Comparison of ENCODE assay signal across 1 cellular context in the genomic region with DNA sequence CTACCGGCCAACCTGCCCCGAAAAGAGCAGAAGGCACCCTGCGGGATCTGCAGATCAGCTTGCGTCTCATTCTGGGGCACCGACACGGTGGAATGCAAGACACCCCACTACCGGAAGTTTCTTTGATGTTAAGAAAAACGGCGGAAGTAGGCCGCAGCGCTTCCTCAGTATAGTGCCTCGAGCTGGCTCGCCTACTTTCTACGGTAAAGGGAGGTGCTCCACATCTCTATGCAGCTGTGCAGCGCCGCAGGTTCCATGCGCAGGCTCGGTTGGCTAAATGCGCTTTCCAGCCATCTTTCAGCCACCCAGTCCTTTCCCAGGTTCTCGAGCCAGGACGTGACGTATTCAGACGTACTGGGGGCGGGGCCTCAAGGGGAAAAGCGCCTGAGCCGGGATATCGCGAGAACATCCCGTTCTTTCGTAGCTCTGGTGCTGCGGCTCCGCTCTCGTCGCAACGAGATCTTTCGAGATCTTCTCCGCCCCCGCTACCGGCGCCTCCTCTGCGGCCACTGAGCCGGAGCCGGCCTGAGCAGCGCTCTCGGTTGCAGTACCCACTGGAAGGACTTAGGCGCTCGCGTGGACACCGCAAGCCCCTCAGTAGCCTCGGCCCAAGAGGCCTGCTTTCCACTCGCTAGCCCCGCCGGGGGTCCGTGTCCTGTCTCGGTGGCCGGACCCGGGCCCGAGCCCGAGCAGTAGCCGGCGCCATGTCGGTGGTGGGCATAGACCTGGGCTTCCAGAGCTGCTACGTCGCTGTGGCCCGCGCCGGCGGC.
TF ChIP-seq lines count a peak whose summit lies in the region.

A gene (plus strand): TSS at position 467 of the 770 bp plus-strand sequence. CDS start 238 bp downstream, at position 705.

TF ChIP-seq in HepG2, 621 proteins besides CTCF, POLR2A, EP300 and RAD21 (continued from another document and continues in another):
- TF ChIP-seq, protein P1, sequence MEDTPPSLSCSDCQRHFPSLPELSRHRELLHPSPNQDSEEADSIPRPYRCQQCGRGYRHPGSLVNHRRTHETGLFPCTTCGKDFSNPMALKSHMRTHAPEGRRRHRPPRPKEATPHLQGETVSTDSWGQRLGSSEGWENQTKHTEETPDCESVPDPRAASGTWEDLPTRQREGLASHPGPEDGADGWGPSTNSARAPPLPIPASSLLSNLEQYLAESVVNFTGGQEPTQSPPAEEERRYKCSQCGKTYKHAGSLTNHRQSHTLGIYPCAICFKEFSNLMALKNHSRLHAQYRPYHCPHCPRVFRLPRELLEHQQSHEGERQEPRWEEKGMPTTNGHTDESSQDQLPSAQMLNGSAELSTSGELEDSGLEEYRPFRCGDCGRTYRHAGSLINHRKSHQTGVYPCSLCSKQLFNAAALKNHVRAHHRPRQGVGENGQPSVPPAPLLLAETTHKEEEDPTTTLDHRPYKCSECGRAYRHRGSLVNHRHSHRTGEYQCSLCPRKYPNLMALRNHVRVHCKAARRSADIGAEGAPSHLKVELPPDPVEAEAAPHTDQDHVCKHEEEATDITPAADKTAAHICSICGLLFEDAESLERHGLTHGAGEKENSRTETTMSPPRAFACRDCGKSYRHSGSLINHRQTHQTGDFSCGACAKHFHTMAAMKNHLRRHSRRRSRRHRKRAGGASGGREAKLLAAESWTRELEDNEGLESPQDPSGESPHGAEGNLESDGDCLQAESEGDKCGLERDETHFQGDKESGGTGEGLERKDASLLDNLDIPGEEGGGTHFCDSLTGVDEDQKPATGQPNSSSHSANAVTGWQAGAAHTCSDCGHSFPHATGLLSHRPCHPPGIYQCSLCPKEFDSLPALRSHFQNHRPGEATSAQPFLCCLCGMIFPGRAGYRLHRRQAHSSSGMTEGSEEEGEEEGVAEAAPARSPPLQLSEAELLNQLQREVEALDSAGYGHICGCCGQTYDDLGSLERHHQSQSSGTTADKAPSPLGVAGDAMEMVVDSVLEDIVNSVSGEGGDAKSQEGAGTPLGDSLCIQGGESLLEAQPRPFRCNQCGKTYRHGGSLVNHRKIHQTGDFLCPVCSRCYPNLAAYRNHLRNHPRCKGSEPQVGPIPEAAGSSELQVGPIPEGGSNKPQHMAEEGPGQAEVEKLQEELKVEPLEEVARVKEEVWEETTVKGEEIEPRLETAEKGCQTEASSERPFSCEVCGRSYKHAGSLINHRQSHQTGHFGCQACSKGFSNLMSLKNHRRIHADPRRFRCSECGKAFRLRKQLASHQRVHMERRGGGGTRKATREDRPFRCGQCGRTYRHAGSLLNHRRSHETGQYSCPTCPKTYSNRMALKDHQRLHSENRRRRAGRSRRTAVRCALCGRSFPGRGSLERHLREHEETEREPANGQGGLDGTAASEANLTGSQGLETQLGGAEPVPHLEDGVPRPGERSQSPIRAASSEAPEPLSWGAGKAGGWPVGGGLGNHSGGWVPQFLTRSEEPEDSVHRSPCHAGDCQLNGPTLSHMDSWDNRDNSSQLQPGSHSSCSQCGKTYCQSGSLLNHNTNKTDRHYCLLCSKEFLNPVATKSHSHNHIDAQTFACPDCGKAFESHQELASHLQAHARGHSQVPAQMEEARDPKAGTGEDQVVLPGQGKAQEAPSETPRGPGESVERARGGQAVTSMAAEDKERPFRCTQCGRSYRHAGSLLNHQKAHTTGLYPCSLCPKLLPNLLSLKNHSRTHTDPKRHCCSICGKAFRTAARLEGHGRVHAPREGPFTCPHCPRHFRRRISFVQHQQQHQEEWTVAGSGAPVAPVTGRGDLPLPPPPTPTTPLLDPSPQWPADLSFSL (CRISPR knock-in tag; IDR thresholded peaks at IDR 0.05), result no peak; the same call in 1 of the 2 replicates
- TF ChIP-seq ZMYM4 (CRISPR knock-in tag; IDR thresholded peaks at IDR 0.05) (peak; percentile 84), TOPORS (CRISPR knock-in tag; IDR thresholded peaks at IDR 0.05) (peak; percentile 89; the same call in 1 of the 2 replicates), FOXK2 (IDR thresholded peaks at IDR 0.05) (no peak), ZNF839 (CRISPR knock-in tag; IDR thresholded peaks at IDR 0.05; ENCODE audit: borderline replicate concordance) (0 out of 2 replicates have a peak, but pooled peaks have one; percentile 37), ZNF354B (CRISPR knock-in tag; IDR thresholded peaks at IDR 0.05) (no peak), GABPB1 (CRISPR knock-in tag; IDR thresholded peaks at IDR 0.05) (peak; percentile 93), SOX6 (IDR thresholded peaks at IDR 0.05) (no peak), SOX6 (CRISPR knock-in tag; IDR thresholded peaks at IDR 0.05) (peak; percentile 68; the same call in 1 of the 2 replicates), CBFB (CRISPR knock-in tag; IDR thresholded peaks at IDR 0.05) (no peak), HMG20B (CRISPR knock-in tag; conservative IDR thresholded peaks at IDR 0.05) (no peak), CCDC6 (CRISPR knock-in tag; IDR thresholded peaks at IDR 0.05) (peak; percentile 75; the same call in 1 of the 2 replicates), NFE2L2 (IDR thresholded peaks at IDR 0.05; ENCODE audit: low read length) (no peak), NCOR1 (IDR thresholded peaks at IDR 0.05; ENCODE audit: borderline replicate concordance, low read length) (no peak; the same call in 1 of the 2 replicates), CEBPB (IDR thresholded peaks at IDR 0.05; ENCODE audit: borderline replicate concordance, low read depth, low read length) (no peak), PHF20 (CRISPR knock-in tag; IDR thresholded peaks at IDR 0.05) (peak; percentile 57; the same call in 1 of the 2 replicates), SRSF9 (IDR thresholded peaks at IDR 0.05; ENCODE audit: borderline replicate concordance, insufficient read depth, low read depth, low read length, poor library complexity, severe bottlenecking) (no peak), ZKSCAN5 (CRISPR knock-in tag; IDR thresholded peaks at IDR 0.05) (no peak), PLRG1 (conservative IDR thresholded peaks at IDR 0.05) (no peak), ZNF501 (CRISPR knock-in tag; IDR thresholded peaks at IDR 0.05) (peak; percentile 60), ZNF3 (CRISPR knock-in tag; IDR thresholded peaks at IDR 0.05) (no peak; the same call in 1 of the 2 replicates), CBX1 (IDR thresholded peaks at IDR 0.05; ENCODE audit: low read depth) (no peak), NFATC3 (CRISPR knock-in tag; IDR thresholded peaks at IDR 0.05) (no peak), GLI4 (CRISPR knock-in tag; IDR thresholded peaks at IDR 0.05; ENCODE audit: borderline replicate concordance) (no peak; the same call in 1 of the 2 replicates), DMAP1 (CRISPR knock-in tag; IDR thresholded peaks at IDR 0.05) (peak; percentile 65; the same call in 1 of the 2 replicates), ZNF546 (CRISPR knock-in tag; conservative IDR thresholded peaks at IDR 0.05) (no peak; the same call in 1 of the 2 replicates), ZNF841 (CRISPR knock-in tag; IDR thresholded peaks at IDR 0.05; ENCODE audit: borderline replicate concordance) (no peak), ZNF224 (CRISPR knock-in tag; IDR thresholded peaks at IDR 0.05) (0 out of 2 replicates have a peak, but pooled peaks have one; percentile 48), SUZ12 (IDR thresholded peaks at IDR 0.05; ENCODE audit: low read depth, low read length) (no peak), ZNF160 (CRISPR knock-in tag; IDR thresholded peaks at IDR 0.05) (no peak; the same call in none of the 2 replicates), ATF1 (CRISPR knock-in tag; IDR thresholded peaks at IDR 0.05) (peak; percentile 93), NPAS2 (CRISPR knock-in tag; IDR thresholded peaks at IDR 0.05; ENCODE audit: borderline replicate concordance) (no peak), ZC3H13 (CRISPR knock-in tag; IDR thresholded peaks at IDR 0.05) (peak; percentile 55; the same call in 1 of the 2 replicates), NFKBIZ (CRISPR knock-in tag; IDR thresholded peaks at IDR 0.05) (peak; percentile 68; the same call in 1 of the 2 replicates), ZNF446 (CRISPR knock-in tag; IDR thresholded peaks at IDR 0.05) (no peak)
- TF ChIP-seq, protein P2, sequence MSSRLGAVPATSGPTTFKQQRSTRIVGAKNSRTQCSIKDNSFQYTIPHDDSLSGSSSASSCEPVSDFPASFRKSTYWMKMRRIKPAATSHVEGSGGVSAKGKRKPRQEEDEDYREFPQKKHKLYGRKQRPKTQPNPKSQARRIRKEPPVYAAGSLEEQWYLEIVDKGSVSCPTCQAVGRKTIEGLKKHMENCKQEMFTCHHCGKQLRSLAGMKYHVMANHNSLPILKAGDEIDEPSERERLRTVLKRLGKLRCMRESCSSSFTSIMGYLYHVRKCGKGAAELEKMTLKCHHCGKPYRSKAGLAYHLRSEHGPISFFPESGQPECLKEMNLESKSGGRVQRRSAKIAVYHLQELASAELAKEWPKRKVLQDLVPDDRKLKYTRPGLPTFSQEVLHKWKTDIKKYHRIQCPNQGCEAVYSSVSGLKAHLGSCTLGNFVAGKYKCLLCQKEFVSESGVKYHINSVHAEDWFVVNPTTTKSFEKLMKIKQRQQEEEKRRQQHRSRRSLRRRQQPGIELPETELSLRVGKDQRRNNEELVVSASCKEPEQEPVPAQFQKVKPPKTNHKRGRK (CRISPR knock-in tag; IDR thresholded peaks at IDR 0.05), result no peak
- TF ChIP-seq, protein P3, sequence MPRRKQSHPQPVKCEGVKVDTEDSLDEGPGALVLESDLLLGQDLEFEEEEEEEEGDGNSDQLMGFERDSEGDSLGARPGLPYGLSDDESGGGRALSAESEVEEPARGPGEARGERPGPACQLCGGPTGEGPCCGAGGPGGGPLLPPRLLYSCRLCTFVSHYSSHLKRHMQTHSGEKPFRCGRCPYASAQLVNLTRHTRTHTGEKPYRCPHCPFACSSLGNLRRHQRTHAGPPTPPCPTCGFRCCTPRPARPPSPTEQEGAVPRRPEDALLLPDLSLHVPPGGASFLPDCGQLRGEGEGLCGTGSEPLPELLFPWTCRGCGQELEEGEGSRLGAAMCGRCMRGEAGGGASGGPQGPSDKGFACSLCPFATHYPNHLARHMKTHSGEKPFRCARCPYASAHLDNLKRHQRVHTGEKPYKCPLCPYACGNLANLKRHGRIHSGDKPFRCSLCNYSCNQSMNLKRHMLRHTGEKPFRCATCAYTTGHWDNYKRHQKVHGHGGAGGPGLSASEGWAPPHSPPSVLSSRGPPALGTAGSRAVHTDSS (CRISPR knock-in tag; conservative IDR thresholded peaks at IDR 0.05), result no peak
- TF ChIP-seq, protein P4, sequence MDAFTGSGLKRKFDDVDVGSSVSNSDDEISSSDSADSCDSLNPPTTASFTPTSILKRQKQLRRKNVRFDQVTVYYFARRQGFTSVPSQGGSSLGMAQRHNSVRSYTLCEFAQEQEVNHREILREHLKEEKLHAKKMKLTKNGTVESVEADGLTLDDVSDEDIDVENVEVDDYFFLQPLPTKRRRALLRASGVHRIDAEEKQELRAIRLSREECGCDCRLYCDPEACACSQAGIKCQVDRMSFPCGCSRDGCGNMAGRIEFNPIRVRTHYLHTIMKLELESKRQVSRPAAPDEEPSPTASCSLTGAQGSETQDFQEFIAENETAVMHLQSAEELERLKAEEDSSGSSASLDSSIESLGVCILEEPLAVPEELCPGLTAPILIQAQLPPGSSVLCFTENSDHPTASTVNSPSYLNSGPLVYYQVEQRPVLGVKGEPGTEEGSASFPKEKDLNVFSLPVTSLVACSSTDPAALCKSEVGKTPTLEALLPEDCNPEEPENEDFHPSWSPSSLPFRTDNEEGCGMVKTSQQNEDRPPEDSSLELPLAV (CRISPR knock-in tag; conservative IDR thresholded peaks at IDR 0.05; ENCODE audit: low read depth), result no peak
- TF ChIP-seq, protein P5, sequence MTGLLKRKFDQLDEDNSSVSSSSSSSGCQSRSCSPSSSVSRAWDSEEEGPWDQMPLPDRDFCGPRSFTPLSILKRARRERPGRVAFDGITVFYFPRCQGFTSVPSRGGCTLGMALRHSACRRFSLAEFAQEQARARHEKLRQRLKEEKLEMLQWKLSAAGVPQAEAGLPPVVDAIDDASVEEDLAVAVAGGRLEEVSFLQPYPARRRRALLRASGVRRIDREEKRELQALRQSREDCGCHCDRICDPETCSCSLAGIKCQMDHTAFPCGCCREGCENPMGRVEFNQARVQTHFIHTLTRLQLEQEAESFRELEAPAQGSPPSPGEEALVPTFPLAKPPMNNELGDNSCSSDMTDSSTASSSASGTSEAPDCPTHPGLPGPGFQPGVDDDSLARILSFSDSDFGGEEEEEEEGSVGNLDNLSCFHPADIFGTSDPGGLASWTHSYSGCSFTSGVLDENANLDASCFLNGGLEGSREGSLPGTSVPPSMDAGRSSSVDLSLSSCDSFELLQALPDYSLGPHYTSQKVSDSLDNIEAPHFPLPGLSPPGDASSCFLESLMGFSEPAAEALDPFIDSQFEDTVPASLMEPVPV (CRISPR knock-in tag; IDR thresholded peaks at IDR 0.05), result peak; percentile 77
- TF ChIP-seq, protein P6, sequence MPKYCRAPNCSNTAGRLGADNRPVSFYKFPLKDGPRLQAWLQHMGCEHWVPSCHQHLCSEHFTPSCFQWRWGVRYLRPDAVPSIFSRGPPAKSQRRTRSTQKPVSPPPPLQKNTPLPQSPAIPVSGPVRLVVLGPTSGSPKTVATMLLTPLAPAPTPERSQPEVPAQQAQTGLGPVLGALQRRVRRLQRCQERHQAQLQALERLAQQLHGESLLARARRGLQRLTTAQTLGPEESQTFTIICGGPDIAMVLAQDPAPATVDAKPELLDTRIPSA (CRISPR knock-in tag; IDR thresholded peaks at IDR 0.05; ENCODE audit: borderline replicate concordance), result no peak
- TF ChIP-seq, protein P7, sequence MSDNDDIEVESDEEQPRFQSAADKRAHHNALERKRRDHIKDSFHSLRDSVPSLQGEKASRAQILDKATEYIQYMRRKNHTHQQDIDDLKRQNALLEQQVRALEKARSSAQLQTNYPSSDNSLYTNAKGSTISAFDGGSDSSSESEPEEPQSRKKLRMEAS (IDR thresholded peaks at IDR 0.05), result peak; percentile 22
- TF ChIP-seq, protein P8, sequence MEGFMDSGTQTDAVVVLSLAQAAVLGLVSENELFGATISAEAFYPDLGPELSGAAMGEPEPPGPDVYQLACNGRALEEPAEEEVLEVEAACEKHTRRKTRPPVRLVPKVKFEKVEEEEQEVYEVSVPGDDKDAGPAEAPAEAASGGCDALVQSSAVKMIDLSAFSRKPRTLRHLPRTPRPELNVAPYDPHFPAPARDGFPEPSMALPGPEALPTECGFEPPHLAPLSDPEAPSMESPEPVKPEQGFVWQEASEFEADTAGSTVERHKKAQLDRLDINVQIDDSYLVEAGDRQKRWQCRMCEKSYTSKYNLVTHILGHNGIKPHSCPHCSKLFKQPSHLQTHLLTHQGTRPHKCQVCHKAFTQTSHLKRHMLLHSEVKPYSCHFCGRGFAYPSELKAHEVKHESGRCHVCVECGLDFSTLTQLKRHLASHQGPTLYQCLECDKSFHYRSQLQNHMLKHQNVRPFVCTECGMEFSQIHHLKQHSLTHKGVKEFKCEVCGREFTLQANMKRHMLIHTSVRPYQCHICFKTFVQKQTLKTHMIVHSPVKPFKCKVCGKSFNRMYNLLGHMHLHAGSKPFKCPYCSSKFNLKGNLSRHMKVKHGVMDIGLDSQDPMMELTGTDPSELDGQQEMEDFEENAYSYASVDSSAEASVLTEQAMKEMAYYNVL (CRISPR knock-in tag; IDR thresholded peaks at IDR 0.05; ENCODE audit: borderline replicate concordance), result peak; percentile 67; the same call in 1 of the 2 replicates
- TF ChIP-seq, protein P9, sequence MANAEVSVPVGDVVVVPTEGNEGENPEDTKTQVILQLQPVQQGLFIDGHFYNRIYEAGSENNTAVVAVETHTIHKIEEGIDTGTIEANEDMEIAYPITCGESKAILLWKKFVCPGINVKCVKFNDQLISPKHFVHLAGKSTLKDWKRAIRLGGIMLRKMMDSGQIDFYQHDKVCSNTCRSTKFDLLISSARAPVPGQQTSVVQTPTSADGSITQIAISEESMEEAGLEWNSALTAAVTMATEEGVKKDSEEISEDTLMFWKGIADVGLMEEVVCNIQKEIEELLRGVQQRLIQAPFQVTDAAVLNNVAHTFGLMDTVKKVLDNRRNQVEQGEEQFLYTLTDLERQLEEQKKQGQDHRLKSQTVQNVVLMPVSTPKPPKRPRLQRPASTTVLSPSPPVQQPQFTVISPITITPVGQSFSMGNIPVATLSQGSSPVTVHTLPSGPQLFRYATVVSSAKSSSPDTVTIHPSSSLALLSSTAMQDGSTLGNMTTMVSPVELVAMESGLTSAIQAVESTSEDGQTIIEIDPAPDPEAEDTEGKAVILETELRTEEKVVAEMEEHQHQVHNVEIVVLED (CRISPR knock-in tag; IDR thresholded peaks at IDR 0.05; ENCODE audit: borderline replicate concordance), result peak; percentile 88
